ENCODE assay signal across 2 cellular contexts in genomic region chr5:798505-799138, GRCh38. TPM values are rescaled to one million over a fixed set of nuclear protein-coding genes. Genes with fewer than 3 reads are reported as not detected.
"Had no signal": no experiment of that assay in that cellular context is flagged by ENCODE, and none has a peak within 500 bp of the region (broad histone marks: within the 10 kb centered on the region; RNA-seq: fewer than 3 reads in every experiment).

No MANE protein-coding gene starts in this region.

RNA-seq across cellular contexts. Expression of gene ZDHHC11B, which starts 14.1 kb away (rescaled TPM):
- total RNA-seq: activated CD4-positive, alpha-beta memory T cell treated with anti-CD3 and anti-CD28 coated beads, Interleukin-2, amount 10 ng/mL, durations not matched to agents 7 days and 5 days; foreskin keratinocyte had no signal
- polyA plus RNA-seq: foreskin keratinocyte had no signal
